Comparison of ENCODE assay signal across 18 cellular contexts in genomic region chr1:17533201-17533600, GRCh38. TPM values are rescaled to one million over a fixed set of nuclear protein-coding genes. Genes with fewer than 3 reads are reported as not detected.
DNase-seq lines count a peak whose midpoint lies in the region; ATAC-seq and TF ChIP-seq lines count a peak whose summit lies in the region.
"Had no signal": no experiment of that assay in that cellular context is flagged by ENCODE, and none has a peak within 500 bp of the region (broad histone marks: within the 10 kb centered on the region; RNA-seq: fewer than 3 reads in every experiment).

No MANE protein-coding gene starts in this region.

- CTCF ChIA-PET in mammary epithelial cell (lab: Charles Lee; ENCODE audit: low non-redundant PET): no interaction called here
- CTCF ChIA-PET in activated CD4-positive, alpha-beta T cell treated with anti-CD3 and anti-CD28 coated beads for 36 hours (lab: Charles Lee): no interaction called here

- no peak for TF ChIP-seq POLR2A in breast epithelium (IDR thresholded peaks at IDR 0.05)
- no peak for TF ChIP-seq POLR2A in prostate gland (IDR thresholded peaks at IDR 0.05)
- no peak for TF ChIP-seq POLR2A in thyroid gland (IDR thresholded peaks at IDR 0.05)

- no peak for TF ChIP-seq CTCF in breast epithelium (IDR thresholded peaks at IDR 0.05)
- TF ChIP-seq CTCF in mammary epithelial cell (conservative IDR thresholded peaks at IDR 0.05 in 1 of 2, IDR thresholded peaks at IDR 0.05 in 1 of 2; ENCODE audit: extremely low read depth in 1 of 2, insufficient read depth in 1 of 2, low read depth in 1 of 2, low read length in 2 of 2): no peak
- TF ChIP-seq CTCF in coronary artery (IDR thresholded peaks at IDR 0.05): no peak
- no peak for TF ChIP-seq CTCF in prostate gland (IDR thresholded peaks at IDR 0.05)
- no peak for TF ChIP-seq CTCF in thyroid gland (IDR thresholded peaks at IDR 0.05)

- H3K9me3 Mint-ChIP-seq in activated CD4-positive, alpha-beta T cell treated with anti-CD3 and anti-CD28 coated beads for 36 hours (ENCODE audit: low read depth): no peaks in the 10 kb centered on the region
- H3K9me3 Mint-ChIP-seq: GM23338, HFFc6 had no signal

- no peak overlapping the region for H3K4me3 Mint-ChIP-seq in activated CD4-positive, alpha-beta T cell treated with anti-CD3 and anti-CD28 coated beads for 36 hours
- H3K4me3 Mint-ChIP-seq: GM23338, HFFc6 had no signal

- no peaks in the 10 kb centered on the region for H3K79me2 ChIP-seq in mammary epithelial cell (ENCODE audit: insufficient read depth, low read length)

- no peak overlapping the region for H3K4me2 ChIP-seq in mammary epithelial cell (ENCODE audit: insufficient read depth, low read depth, low read length)
- H3K4me2 ChIP-seq: GM23338 had no signal

- no peaks in the 10 kb centered on the region for H3K36me3 ChIP-seq in breast epithelium
- no peaks in the 10 kb centered on the region for H3K36me3 ChIP-seq in mammary epithelial cell (ENCODE audit: insufficient read depth, low read length)
- H3K36me3 ChIP-seq in prostate gland: no peaks in the 10 kb centered on the region
- no peaks in the 10 kb centered on the region for H3K36me3 ChIP-seq in thyroid gland
- H3K36me3 ChIP-seq: BLaER1 treated with 17β-estradiol and CSF1 and Interleukin-3, amounts not matched to agents 10 nM and 100 nM had no signal

- H3K9ac ChIP-seq in mammary epithelial cell (ENCODE audit: insufficient read depth, low read length): no peak overlapping the region
- H3K9ac ChIP-seq: BLaER1 treated with 17β-estradiol and CSF1 and Interleukin-3, amounts not matched to agents 10 nM and 100 nM had no signal

- peaks cover 15% of the 10 kb centered on the region for H3K27me3 Mint-ChIP-seq in activated CD4-positive, alpha-beta T cell treated with anti-CD3 and anti-CD28 coated beads for 36 hours

- no peak overlapping the region for H2AFZ ChIP-seq in mammary epithelial cell (ENCODE audit: low read depth, low read length)

- dilution Hi-C loops in mammary epithelial cell (cut with HindIII; ENCODE audit: low sequenced_read_pairs): loop anchor here (5.0 kb wide), 1 partner anchor 34 kb away; no protein-coding TSS in a partner anchor

- no peaks in the 10 kb centered on the region for H4K20me1 ChIP-seq in mammary epithelial cell (ENCODE audit: insufficient read depth, low read length)
- H4K20me1 ChIP-seq: BLaER1 treated with 17β-estradiol and CSF1 and Interleukin-3, amounts not matched to agents 10 nM and 100 nM had no signal

- H3K27me3 ChIP-seq in breast epithelium (no peaks in the 10 kb centered on the region), mammary epithelial cell (ENCODE audit: insufficient read depth, low read length) (peaks cover 2% of the 10 kb centered on the region), prostate gland (replicated peaks; ENCODE audit: insufficient read depth) (no peaks in the 10 kb centered on the region), thyroid gland (no peaks in the 10 kb centered on the region)
- H3K27me3 ChIP-seq: BLaER1 treated with 17β-estradiol and CSF1 and Interleukin-3, amounts not matched to agents 10 nM and 100 nM had no signal

- intact Hi-C loops in breast epithelium (cut with DNase I; ENCODE audit: low total_unique reads) (no loop called here), mammary epithelial cell (cut with micrococcal nuclease) (no loop called here), prostate gland (cut with DNase I) (no loop called here), thyroid gland (cut with DNase I) (no loop called here)
- intact Hi-C loops in activated CD4-positive, alpha-beta T cell treated with anti-CD3 and anti-CD28 coated beads for 36 hours (cut with DNase I, micrococcal nuclease): loop anchor here in 1 of 2 experiments (1.0 kb wide), 1 partner anchor 25 kb away; no protein-coding TSS in a partner anchor

- H3K4me1 Mint-ChIP-seq in activated CD4-positive, alpha-beta T cell treated with anti-CD3 and anti-CD28 coated beads for 36 hours: no peaks in the 10 kb centered on the region

- H3K4me3 ChIP-seq in breast epithelium (no peak overlapping the region), mammary epithelial cell (replicated peaks in 1 of 3; ENCODE audit: insufficient read depth in 1 of 3, low read depth in 2 of 3, low read length in 3 of 3) (no peak overlapping the region), coronary artery (no peak overlapping the region), prostate gland (no peak overlapping the region), thyroid gland (replicated peaks in 1 of 3) (no peak overlapping the region)
- H3K4me3 ChIP-seq: BLaER1 treated with 17β-estradiol and CSF1 and Interleukin-3, amounts not matched to agents 10 nM and 100 nM; GM23338 had no signal

- in situ Hi-C loops in mammary epithelial cell (cut with MboI; ENCODE audit: low sequenced_read_pairs in 2 of 2): no loop called here

- ATAC-seq in activated CD4-positive, alpha-beta T cell treated with anti-CD3 and anti-CD28 coated beads for 36 hours: no peak
- no peak for ATAC-seq in HG03460 (IDR thresholded peaks at IDR 0.05; ENCODE audit: unreplicated experiment)
- ATAC-seq: GM23338 had no signal

- H3K27ac Mint-ChIP-seq in activated CD4-positive, alpha-beta T cell treated with anti-CD3 and anti-CD28 coated beads for 36 hours: no peak overlapping the region
- H3K27ac Mint-ChIP-seq: GM23338, HFFc6 had no signal

- DNase-seq in breast epithelium (ENCODE audit: low spot score in 2 of 2): no peak
- DNase-seq in mammary epithelial cell: no peak
- DNase-seq in coronary artery (ENCODE audit: low spot score): no peak
- no peak for DNase-seq in prostate gland (ENCODE audit: low spot score)
- DNase-seq in thyroid gland: no peak
- no peak for DNase-seq in activated CD4-positive, alpha-beta T cell treated with anti-CD3 and anti-CD28 coated beads for 36 hours
- DNase-seq in SW 1271 (lab: John Stamatoyannopoulos, UW): no peak
- DNase-seq: HFFc6, IMR-90, NCI-H1417, NCI-H2029, NCI-H2171 treated with DMSO at 0.1 percent for 48 hours, NCI-H510A, NCI-H82 had no signal

- no peaks in the 10 kb centered on the region for H3K36me3 Mint-ChIP-seq in activated CD4-positive, alpha-beta T cell treated with anti-CD3 and anti-CD28 coated beads for 36 hours (ENCODE audit: low read depth)

- 98% methylated on average over 4 of the region's 4 CpGs for WGBS in mammary epithelial cell (ENCODE audit: low coverage, missing lambda C conversion rate)
- WGBS in prostate gland: 94% methylated on average over 4 of the region's 4 CpGs
- WGBS in thyroid gland, 2 donors: 93 to 96% methylated on average over 4 of the region's 4 CpGs

- peaks cover 2 to 15% of the 10 kb centered on the region in 2 donors for H3K4me1 ChIP-seq in breast epithelium
- no peaks in the 10 kb centered on the region for H3K4me1 ChIP-seq in mammary epithelial cell (ENCODE audit: insufficient read depth, low read length)
- no peaks in the 10 kb centered on the region for H3K4me1 ChIP-seq in prostate gland (replicated peaks)
- H3K4me1 ChIP-seq in thyroid gland: peaks cover 15 to 27% of the 10 kb centered on the region in 2 donors

- no TSS peak for BruUV-seq in mammary epithelial cell (replicated peaks; lab: Mats Ljungman, UMichigan)

- POLR2A ChIA-PET in activated CD4-positive, alpha-beta T cell treated with anti-CD3 and anti-CD28 coated beads for 36 hours (lab: Charles Lee): no interaction called here

- no peaks in the 10 kb centered on the region for H3K9me3 ChIP-seq in breast epithelium
- H3K9me3 ChIP-seq in mammary epithelial cell (replicated peaks; ENCODE audit: insufficient read depth, low read length): no peaks in the 10 kb centered on the region
- no peaks in the 10 kb centered on the region for H3K9me3 ChIP-seq in prostate gland
- H3K9me3 ChIP-seq in thyroid gland: no peaks in the 10 kb centered on the region
- H3K9me3 ChIP-seq: BLaER1 treated with 17β-estradiol and CSF1 and Interleukin-3, amounts not matched to agents 10 nM and 100 nM had no signal

- peak overlapping the region; percentile 32 to 81 for H3K27ac ChIP-seq in breast epithelium
- no peak overlapping the region for H3K27ac ChIP-seq in mammary epithelial cell (ENCODE audit: insufficient read depth, low read depth, low read length)
- H3K27ac ChIP-seq in coronary artery: peak overlapping the region; percentile 86
- H3K27ac ChIP-seq in prostate gland: peak overlapping the region; percentile 65 to 84
- peak overlapping the region; percentile 67 to 87 (median 85) for H3K27ac ChIP-seq in thyroid gland
- H3K27ac ChIP-seq: 22Rv1; BLaER1 treated with 17β-estradiol and CSF1 and Interleukin-3, amounts not matched to agents 10 nM and 100 nM had no signal

RNA-seq across cellular contexts. Expression of gene ARHGEF10L, which starts 6.3 kb away (rescaled TPM):
- total RNA-seq in breast epithelium (10 to 100 TPM; 36.7 to 51.4 (median 49.8) TPM), mammary epithelial cell (1 to 10 TPM; 3.4 to 5.3 TPM), prostate gland (10 to 100 TPM; 26.0 to 39.7 TPM), thyroid gland (10 to 100 TPM; 32.2 to 64.5 (median 51.4) TPM)
- polyA plus RNA-seq in mammary epithelial cell: 1.0 TPM
- polyA minus RNA-seq in mammary epithelial cell: 0.41 TPM
- not detected for total RNA-seq in activated CD4-positive, alpha-beta T cell treated with anti-CD3 and anti-CD28 coated beads for 36 hours

Comparison
In these comparisons a context has a peak if more than half of its experiments do, and no peak if none do; other contexts are left out.
1. RNA of gene ARHGEF10L, which starts 6.3 kb away (total RNA-seq): 32.2 to 64.5 TPM in thyroid gland, 36.7 to 51.4 TPM in breast epithelium, 26.0 to 39.7 TPM in prostate gland and 3.4 to 5.3 TPM in mammary epithelial cell; not detected in activated CD4-positive, alpha-beta T cell treated with anti-CD3 and anti-CD28 coated beads for 36 hours; every median in the first group is over 4 times any median in the second.